Comparison of ENCODE assay signal across 8 cellular contexts in the genomic region with DNA sequence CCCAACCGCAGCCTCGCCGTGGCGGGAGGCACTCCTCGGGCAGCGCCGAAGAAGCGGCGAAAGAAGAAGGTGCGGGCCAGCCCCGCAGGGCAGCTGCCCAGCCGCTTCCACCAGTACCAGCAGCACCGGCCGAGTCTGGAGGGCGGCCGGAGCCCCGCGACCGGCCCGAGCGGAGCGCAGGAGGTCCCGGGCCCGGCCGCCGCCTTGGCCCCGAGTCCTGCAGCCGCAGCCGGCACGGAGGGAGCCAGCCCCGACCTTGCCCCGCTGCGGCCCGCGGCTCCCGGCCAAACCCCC. TPM values are rescaled to one million over a fixed set of nuclear protein-coding genes. Genes with fewer than 3 reads are reported as not detected.
A peak's percentile ranks its signal among the peaks of the same experiment; 100 is the strongest.
DNase-seq lines count a peak whose midpoint lies in the region; ATAC-seq and TF ChIP-seq lines count a peak whose summit lies in the region.

No MANE protein-coding gene starts in this region.

- H3K27ac ChIP-seq in SJSA1, result peak overlapping the region; percentile 92
- H3K27ac ChIP-seq in esophagus muscularis mucosa (replicated peaks in 1 of 4), result peak overlapping the region; percentile 100
- peak overlapping the region; percentile 100 for H3K27ac ChIP-seq in parathyroid adenoma

- no peak for TF ChIP-seq POLR2A in esophagus muscularis mucosa (IDR thresholded peaks at IDR 0.05; ENCODE audit: low read depth)

- H3K4me1 ChIP-seq in SJSA1 (replicated peaks), result peaks cover 11% of the 10 kb centered on the region
- H3K4me1 ChIP-seq in esophagus muscularis mucosa, result peaks cover 24 to 45% (median 44%) of the 10 kb centered on the region in 4 donors
- H3K4me1 ChIP-seq in parathyroid adenoma, result peaks cover 5% of the 10 kb centered on the region

- no peak for TF ChIP-seq EP300 in esophagus muscularis mucosa (IDR thresholded peaks at IDR 0.05)

- H3K9me3 ChIP-seq in SJSA1 (replicated peaks) (no peaks in the 10 kb centered on the region), esophagus muscularis mucosa (no peaks in the 10 kb centered on the region), parathyroid adenoma (ENCODE audit: control insufficient read depth, low read length) (no peaks in the 10 kb centered on the region)

- no CpG with 5 or more reads among the region's 36 CpGs for WGBS in esophagus muscularis mucosa

- no peak for DNase-seq in SJSA1 (ENCODE audit: low read depth in 1 of 2, low spot score in 2 of 2)
- no peak for DNase-seq in esophagus muscularis mucosa (ENCODE audit: extremely low spot score)
- no peak for DNase-seq in NCI-H1930 (lab: John Stamatoyannopoulos, UW)
- no peak for DNase-seq in kidney tubule cell (ENCODE audit: low spot score)
- DNase-seq in NCI-H526 treated with DMSO at 0.1 percent for 48 hours (lab: John Stamatoyannopoulos, UW), result no peak

- TF ChIP-seq CTCF in esophagus muscularis mucosa (IDR thresholded peaks at IDR 0.05) (no peak), parathyroid adenoma (IDR thresholded peaks at IDR 0.05) (no peak)

- peak overlapping the region; percentile 99 for H3K9ac ChIP-seq in parathyroid adenoma

- H3K4me2 ChIP-seq in parathyroid adenoma (ENCODE audit: low read length), result peak overlapping the region; percentile 67

- H3K79me2 ChIP-seq in parathyroid adenoma, result peaks cover 17% of the 10 kb centered on the region

- ATAC-seq in HG02571 (IDR thresholded peaks at IDR 0.05; ENCODE audit: unreplicated experiment), result peak; percentile 19

- H3K36me3 ChIP-seq in SJSA1, result peaks cover 39% of the 10 kb centered on the region
- H3K36me3 ChIP-seq in esophagus muscularis mucosa, result peaks cover 22 to 32% (median 26%) of the 10 kb centered on the region in 4 donors
- no peaks in the 10 kb centered on the region for H3K36me3 ChIP-seq in parathyroid adenoma (ENCODE audit: control insufficient read depth, insufficient read depth, low read length)

- intact Hi-C loops in esophagus muscularis mucosa (cut with DNase I), result loop anchor here (2.0 to 5.0 kb wide), 3 partner anchors 46 to 66 kb away; partner anchors contain the start of gene PM20D2

- H3K27me3 ChIP-seq in SJSA1 (replicated peaks), result no peaks in the 10 kb centered on the region
- H3K27me3 ChIP-seq in esophagus muscularis mucosa, result no peaks in the 10 kb centered on the region
- no peaks in the 10 kb centered on the region for H3K27me3 ChIP-seq in parathyroid adenoma (ENCODE audit: control insufficient read depth, insufficient read depth, low read length)

- H3K4me3 ChIP-seq in GM08714 (ENCODE audit: low read length) (peak overlapping the region; percentile 91), SJSA1 (peak overlapping the region; percentile 92), esophagus muscularis mucosa (peak overlapping the region; percentile 91 to 100 (median 96)), parathyroid adenoma (ENCODE audit: low read depth, low read length) (peak overlapping the region; percentile 99)

- H2AFZ ChIP-seq in parathyroid adenoma, result peak overlapping the region; percentile 79

RNA-seq across cellular contexts. Expression of gene PNRC1, which starts 0.5 kb away (rescaled TPM):
- total RNA-seq in SJSA1 (2014; rRNA removed; shearing (Covaris generic)), result 21.6 and 22.4 TPM in 2 replicates
- total RNA-seq in esophagus muscularis mucosa, result 100 to 1,000 TPM; 285 to 486 (median 315) TPM

RNA-seq across cellular contexts. Expression of gene SRSF12, which starts 36.8 kb away (rescaled TPM):
- total RNA-seq in SJSA1 (2014; rRNA removed; shearing (Covaris generic)), result 0.72 and 2.8 TPM in 2 replicates
- 1 to 10 TPM in 2 of 4 donors, under 1 TPM in 1, not detected in 1; 0.97 to 2.0 (median 1.2) TPM for total RNA-seq in esophagus muscularis mucosa

Comparison
In these comparisons a context has a peak if more than half of its experiments do, and no peak if none do; other contexts are left out.
1. RNA of gene PNRC1, which starts 0.5 kb away (total RNA-seq): 285 to 486 TPM in esophagus muscularis mucosa; 21.6 to 22.4 TPM in SJSA1; every median in the first group is over 10 times any median in the second.
2. Peak in every context shown above with its lines, with median percentiles within 50 percentile points of each other: H3K4me3 ChIP-seq and H3K27ac ChIP-seq.